In the genomic region with DNA sequence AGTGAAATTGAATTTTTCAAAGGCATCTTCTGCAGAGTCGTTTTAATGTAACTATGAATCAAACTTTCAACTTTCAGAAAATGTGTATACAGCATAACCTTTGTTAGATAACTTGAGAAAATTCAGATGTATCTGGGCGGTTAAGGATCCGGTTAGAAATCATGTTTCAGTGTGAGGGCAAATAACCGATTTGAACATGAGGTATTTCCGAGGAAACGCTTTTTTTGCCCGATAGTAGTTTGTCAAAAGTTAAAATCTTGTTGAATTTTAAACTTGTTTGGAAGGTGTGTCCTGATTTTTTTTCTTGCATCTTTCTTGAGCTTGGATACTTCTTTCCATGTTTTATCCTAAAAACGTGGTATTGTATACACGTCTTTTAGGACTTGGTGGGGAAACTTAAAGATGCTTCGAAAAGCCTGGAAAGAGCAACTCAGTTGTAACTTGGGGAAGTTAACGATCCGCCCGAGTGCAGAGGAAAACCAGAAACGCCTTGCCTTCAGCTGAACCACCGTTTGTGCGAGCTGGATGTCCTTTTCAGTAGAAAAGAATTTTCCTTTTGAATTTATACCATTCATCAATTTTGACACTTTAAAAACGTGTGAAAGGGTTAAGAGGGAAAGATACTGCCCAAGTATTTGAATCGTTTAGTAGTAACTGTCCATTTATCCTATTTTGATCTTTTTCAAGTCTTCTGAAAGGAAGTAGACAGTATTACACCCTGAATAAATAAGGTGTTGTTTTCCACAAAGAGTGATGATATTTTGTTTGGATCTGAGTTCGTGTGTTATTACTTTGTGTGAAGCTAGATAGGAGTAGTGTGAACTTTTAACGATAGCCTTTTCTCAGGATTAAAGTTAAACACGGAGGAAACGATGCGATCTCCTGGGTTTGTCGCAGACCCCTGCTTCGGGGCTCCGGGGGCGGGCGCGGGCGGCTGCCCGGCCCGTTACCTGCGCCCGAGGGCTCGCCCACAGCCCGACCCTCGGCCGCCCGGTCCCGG, we compare ENCODE assay signal across 8 cellular contexts. TPM values are rescaled to one million over a fixed set of nuclear protein-coding genes. Genes with fewer than 3 reads are reported as not detected.
A peak's percentile ranks its signal among the peaks of the same experiment; 100 is the strongest.
DNase-seq lines count a peak whose midpoint lies in the region; ATAC-seq and TF ChIP-seq lines count a peak whose summit lies in the region.

No MANE protein-coding gene starts in this region.

- peaks cover 11 to 75% (median 46%) of the 10 kb centered on the region in 4 donors for H3K4me1 Mint-ChIP-seq in naive thymus-derived CD8-positive, alpha-beta T cell

- TF ChIP-seq CTCF in DOHH2 (IDR thresholded peaks at IDR 0.05; ENCODE audit: low read depth, low read length, poor library complexity, severe bottlenecking), result no peak
- TF ChIP-seq CTCF in choroid plexus epithelial cell (conservative IDR thresholded peaks at IDR 0.05; ENCODE audit: low read depth, low read length), result no peak

- H3K4me2 ChIP-seq in DOHH2 (ENCODE audit: low read length), result peak overlapping the region; percentile 75

- H3K27me3 ChIP-seq in DOHH2 (ENCODE audit: control insufficient read depth, low read length) (peaks cover 74% of the 10 kb centered on the region), MG63 (peaks cover 23% of the 10 kb centered on the region)

- peaks cover 0 to 9% (median 6%) of the 10 kb centered on the region in 3 donors for H3K36me3 Mint-ChIP-seq in naive thymus-derived CD8-positive, alpha-beta T cell

- peaks cover 3 to 32% (median 19%) of the 10 kb centered on the region in 5 donors for H3K27me3 Mint-ChIP-seq in naive thymus-derived CD8-positive, alpha-beta T cell

- H3K4me1 ChIP-seq in DOHH2 (ENCODE audit: control insufficient read depth, low read length), result peaks cover 54% of the 10 kb centered on the region

- peaks cover 21% of the 10 kb centered on the region; the same call in 1 of the 2 replicates for H4K20me1 ChIP-seq in DOHH2 (ENCODE audit: control insufficient read depth, insufficient read depth, low read depth, low read length)

- H3K36me3 ChIP-seq in DOHH2 (ENCODE audit: control insufficient read depth, low read length) (peaks cover 2% of the 10 kb centered on the region; the same call in 1 of the 2 replicates), MG63 (peaks cover 4% of the 10 kb centered on the region; the same call in 1 of the 2 replicates)

- no peaks in the 10 kb centered on the region for H3K79me2 ChIP-seq in DOHH2 (ENCODE audit: control insufficient read depth, low read length)

- peaks cover 47% of the 10 kb centered on the region for H3F3A ChIP-seq in DOHH2 (ENCODE audit: control insufficient read depth, insufficient read depth)

- POLR2A ChIA-PET in naive thymus-derived CD8-positive, alpha-beta T cell (lab: Charles Lee), result interaction anchor here (0.7 to 3.8 kb wide), 8 partner anchors 12 to 795 kb away, joined by 3 to 17 read pairs (median 4); partner anchors contain the start of gene SKIDA1

- H3K9me3 ChIP-seq in DOHH2 (ENCODE audit: control insufficient read depth, insufficient read depth, low read length), result no peaks in the 10 kb centered on the region
- H3K9me3 ChIP-seq in MG63, result no peaks in the 10 kb centered on the region

- no peak for ATAC-seq in naive thymus-derived CD8-positive, alpha-beta T cell
- ATAC-seq in HG03469 (IDR thresholded peaks at IDR 0.05; ENCODE audit: unreplicated experiment), result no peak

- H3K4me3 ChIP-seq in DOHH2 (ENCODE audit: low read length) (peak overlapping the region; percentile 68), MG63 (peak overlapping the region; percentile 33), choroid plexus epithelial cell (ENCODE audit: low read depth, low read length) (peak overlapping the region; percentile 77)

- peak overlapping the region; percentile 79 to 97 (median 92) for H3K4me3 Mint-ChIP-seq in naive thymus-derived CD8-positive, alpha-beta T cell

- H3K27ac ChIP-seq in DOHH2 (ENCODE audit: low read depth, low read length), result no peak overlapping the region

- no peaks in the 10 kb centered on the region for H3K9me2 ChIP-seq in DOHH2 (replicated peaks; ENCODE audit: control insufficient read depth, low read length)

- peaks cover 0 to 5% (median 0%) of the 10 kb centered on the region in 9 donors for H3K9me3 Mint-ChIP-seq in naive thymus-derived CD8-positive, alpha-beta T cell

- H3K27ac Mint-ChIP-seq in naive thymus-derived CD8-positive, alpha-beta T cell, result peak overlapping the region; percentile 88 to 97 (median 94)

- no peak for DNase-seq in MG63
- DNase-seq in choroid plexus epithelial cell (ENCODE audit: low read depth), result peak; percentile 23
- peak in 2 of 10 donors; percentile 16 to 34 for DNase-seq in naive thymus-derived CD8-positive, alpha-beta T cell
- DNase-seq in HPDE6-E6E7 (ENCODE audit: extremely low spot score), result no peak
- no peak for DNase-seq in putamen (ENCODE audit: low spot score)
- no peak for DNase-seq in NCI-H1930 (lab: John Stamatoyannopoulos, UW)

RNA-seq across cellular contexts. Expression of gene BMI1, which starts 1.0 kb away (rescaled TPM):
- total RNA-seq in MG63 (2014; rRNA removed; shearing (Covaris generic); ENCODE audit: low replicate concordance), result 31.4 and 51.2 TPM in 2 replicates
- total RNA-seq in naive thymus-derived CD8-positive, alpha-beta T cell, result 10 to 100 TPM; 70.2 to 80.3 TPM
- 10 to 100 TPM; 22.5 to 32.9 (median 25.7) TPM for polyA plus RNA-seq in naive thymus-derived CD8-positive, alpha-beta T cell

RNA-seq across cellular contexts. Expression of gene COMMD3, which starts 3.7 kb away (rescaled TPM):
- 43.5 and 75.4 TPM in 2 replicates for total RNA-seq in MG63 (2014; rRNA removed; shearing (Covaris generic); ENCODE audit: low replicate concordance)
- 10 to 100 TPM; 53.9 to 59.3 TPM for total RNA-seq in naive thymus-derived CD8-positive, alpha-beta T cell
- 10 to 100 TPM; 38.5 to 57.8 (median 48.4) TPM for polyA plus RNA-seq in naive thymus-derived CD8-positive, alpha-beta T cell

RNA-seq across cellular contexts. Expression of gene SPAG6, which starts 25.4 kb away (rescaled TPM):
- total RNA-seq in MG63 (2014; rRNA removed; shearing (Covaris generic); ENCODE audit: low replicate concordance), result not detected in 2 replicates
- total RNA-seq in naive thymus-derived CD8-positive, alpha-beta T cell, result not detected
- not detected for polyA plus RNA-seq in naive thymus-derived CD8-positive, alpha-beta T cell
